ENCODE assay signal across 1 cellular context in genomic region chr1:26307966-26308899, GRCh38.
A peak's percentile ranks its signal among the peaks of the same experiment; 100 is the strongest.
TF ChIP-seq lines count a peak whose summit lies in the region.

No MANE protein-coding gene starts in this region.

TF ChIP-seq in HEK293, 187 proteins besides CTCF, POLR2A, EP300 and RAD21:
- 0 out of 2 replicates have a peak, but pooled peaks have one; percentile 13 for TF ChIP-seq ZNF600 (tag by site-specific recombination; IDR thresholded peaks at IDR 0.05)
- 0 out of 2 replicates have a peak, but pooled peaks have one; percentile 22 for TF ChIP-seq PRDM10 (tag by site-specific recombination; IDR thresholded peaks at IDR 0.05)
